Comparison of ENCODE assay signal across 1 cellular context in the genomic region with DNA sequence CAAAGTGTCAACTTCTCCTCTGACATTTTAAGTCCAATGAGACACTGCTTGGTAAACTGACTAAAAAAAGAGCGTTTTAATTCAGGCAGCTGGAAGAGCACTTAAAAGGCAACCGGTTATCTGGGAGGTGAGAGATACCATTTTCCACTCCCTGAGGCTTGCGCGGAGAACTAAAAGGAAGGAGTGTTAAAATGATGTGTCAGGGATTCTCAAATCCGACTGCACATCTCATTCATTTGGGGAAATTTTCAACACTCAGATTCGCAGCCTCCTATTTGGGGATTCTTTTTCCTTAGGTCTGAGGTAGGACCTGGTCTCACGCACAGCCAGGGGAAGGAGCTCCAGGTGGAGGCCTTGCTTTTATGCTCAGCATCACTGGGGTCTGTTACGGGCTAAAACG.
TF ChIP-seq lines count a peak whose summit lies in the region.

No MANE protein-coding gene starts in this region.

TF ChIP-seq in HepG2, 621 proteins besides CTCF, POLR2A, EP300 and RAD21:
- TF ChIP-seq ZNF670 (CRISPR knock-in tag; IDR thresholded peaks at IDR 0.05; ENCODE audit: borderline replicate concordance) (no peak), ZNF335 (CRISPR knock-in tag; IDR thresholded peaks at IDR 0.05) (no peak), GATA4 (IDR thresholded peaks at IDR 0.05; ENCODE audit: borderline replicate concordance, low read depth) (no peak), ZC3H13 (CRISPR knock-in tag; IDR thresholded peaks at IDR 0.05) (no peak), MAFF (IDR thresholded peaks at IDR 0.05; ENCODE audit: low read depth, low read length) (peak; percentile 57; the same call in 1 of the 2 replicates), HNRNPK (IDR thresholded peaks at IDR 0.05; ENCODE audit: low read depth, low read length, poor library complexity, severe bottlenecking) (no peak), ZNF615 (CRISPR knock-in tag; IDR thresholded peaks at IDR 0.05; ENCODE audit: borderline replicate concordance) (no peak), ZFX (CRISPR knock-in tag; IDR thresholded peaks at IDR 0.05; ENCODE audit: low read depth) (no peak), HBP1 (CRISPR knock-in tag; IDR thresholded peaks at IDR 0.05; ENCODE audit: low read depth) (no peak), ATAD3A (CRISPR knock-in tag; IDR thresholded peaks at IDR 0.05) (no peak), MAFK (conservative IDR thresholded peaks at IDR 0.05 in 1 of 2, IDR thresholded peaks at IDR 0.05 in 1 of 2; ENCODE audit: low read length in 2 of 2) (peak; percentile 30 to 69; a peak in 3 of 4 replicates), NFYC (CRISPR knock-in tag; IDR thresholded peaks at IDR 0.05) (no peak), SMAD9 (CRISPR knock-in tag; IDR thresholded peaks at IDR 0.05) (no peak), JUN (CRISPR knock-in tag; IDR thresholded peaks at IDR 0.05) (no peak), THAP11 (CRISPR knock-in tag; IDR thresholded peaks at IDR 0.05) (no peak)
- TF ChIP-seq, protein P1, sequence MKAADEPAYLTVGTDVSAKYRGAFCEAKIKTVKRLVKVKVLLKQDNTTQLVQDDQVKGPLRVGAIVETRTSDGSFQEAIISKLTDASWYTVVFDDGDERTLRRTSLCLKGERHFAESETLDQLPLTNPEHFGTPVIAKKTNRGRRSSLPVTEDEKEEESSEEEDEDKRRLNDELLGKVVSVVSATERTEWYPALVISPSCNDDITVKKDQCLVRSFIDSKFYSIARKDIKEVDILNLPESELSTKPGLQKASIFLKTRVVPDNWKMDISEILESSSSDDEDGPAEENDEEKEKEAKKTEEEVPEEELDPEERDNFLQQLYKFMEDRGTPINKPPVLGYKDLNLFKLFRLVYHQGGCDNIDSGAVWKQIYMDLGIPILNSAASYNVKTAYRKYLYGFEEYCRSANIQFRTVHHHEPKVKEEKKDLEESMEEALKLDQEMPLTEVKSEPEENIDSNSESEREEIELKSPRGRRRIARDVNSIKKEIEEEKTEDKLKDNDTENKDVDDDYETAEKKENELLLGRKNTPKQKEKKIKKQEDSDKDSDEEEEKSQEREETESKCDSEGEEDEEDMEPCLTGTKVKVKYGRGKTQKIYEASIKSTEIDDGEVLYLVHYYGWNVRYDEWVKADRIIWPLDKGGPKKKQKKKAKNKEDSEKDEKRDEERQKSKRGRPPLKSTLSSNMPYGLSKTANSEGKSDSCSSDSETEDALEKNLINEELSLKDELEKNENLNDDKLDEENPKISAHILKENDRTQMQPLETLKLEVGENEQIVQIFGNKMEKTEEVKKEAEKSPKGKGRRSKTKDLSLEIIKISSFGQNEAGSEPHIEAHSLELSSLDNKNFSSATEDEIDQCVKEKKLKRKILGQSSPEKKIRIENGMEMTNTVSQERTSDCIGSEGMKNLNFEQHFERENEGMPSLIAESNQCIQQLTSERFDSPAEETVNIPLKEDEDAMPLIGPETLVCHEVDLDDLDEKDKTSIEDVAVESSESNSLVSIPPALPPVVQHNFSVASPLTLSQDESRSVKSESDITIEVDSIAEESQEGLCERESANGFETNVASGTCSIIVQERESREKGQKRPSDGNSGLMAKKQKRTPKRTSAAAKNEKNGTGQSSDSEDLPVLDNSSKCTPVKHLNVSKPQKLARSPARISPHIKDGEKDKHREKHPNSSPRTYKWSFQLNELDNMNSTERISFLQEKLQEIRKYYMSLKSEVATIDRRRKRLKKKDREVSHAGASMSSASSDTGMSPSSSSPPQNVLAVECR (CRISPR knock-in tag; IDR thresholded peaks at IDR 0.05; ENCODE audit: borderline replicate concordance): no peak
- TF ChIP-seq, protein P2, sequence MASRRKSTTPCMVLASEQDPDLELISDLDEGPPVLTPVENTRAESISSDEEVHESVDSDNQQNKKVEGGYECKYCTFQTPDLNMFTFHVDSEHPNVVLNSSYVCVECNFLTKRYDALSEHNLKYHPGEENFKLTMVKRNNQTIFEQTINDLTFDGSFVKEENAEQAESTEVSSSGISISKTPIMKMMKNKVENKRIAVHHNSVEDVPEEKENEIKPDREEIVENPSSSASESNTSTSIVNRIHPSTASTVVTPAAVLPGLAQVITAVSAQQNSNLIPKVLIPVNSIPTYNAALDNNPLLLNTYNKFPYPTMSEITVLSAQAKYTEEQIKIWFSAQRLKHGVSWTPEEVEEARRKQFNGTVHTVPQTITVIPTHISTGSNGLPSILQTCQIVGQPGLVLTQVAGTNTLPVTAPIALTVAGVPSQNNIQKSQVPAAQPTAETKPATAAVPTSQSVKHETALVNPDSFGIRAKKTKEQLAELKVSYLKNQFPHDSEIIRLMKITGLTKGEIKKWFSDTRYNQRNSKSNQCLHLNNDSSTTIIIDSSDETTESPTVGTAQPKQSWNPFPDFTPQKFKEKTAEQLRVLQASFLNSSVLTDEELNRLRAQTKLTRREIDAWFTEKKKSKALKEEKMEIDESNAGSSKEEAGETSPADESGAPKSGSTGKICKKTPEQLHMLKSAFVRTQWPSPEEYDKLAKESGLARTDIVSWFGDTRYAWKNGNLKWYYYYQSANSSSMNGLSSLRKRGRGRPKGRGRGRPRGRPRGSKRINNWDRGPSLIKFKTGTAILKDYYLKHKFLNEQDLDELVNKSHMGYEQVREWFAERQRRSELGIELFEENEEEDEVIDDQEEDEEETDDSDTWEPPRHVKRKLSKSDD (CRISPR knock-in tag; IDR thresholded peaks at IDR 0.05; ENCODE audit: low read depth): no peak
